In genomic region chr21:37521658-37522057, GRCh38 we compare ENCODE assay signal across 1 cellular context.
TF ChIP-seq lines count a peak whose summit lies in the region.

No MANE protein-coding gene starts in this region.

TF ChIP-seq in H1, 55 proteins besides CTCF, POLR2A, EP300 and RAD21 (continued from another document):
- TF ChIP-seq CHD1 (IDR thresholded peaks at IDR 0.05; ENCODE audit: low read depth, low read length): no peak
- TF ChIP-seq HDAC6 (IDR thresholded peaks at IDR 0.05; ENCODE audit: low read depth, low read length): no peak
- no peak for TF ChIP-seq BCL11A (IDR thresholded peaks at IDR 0.05; ENCODE audit: low read depth in 2 of 2, low read length in 2 of 2)
- TF ChIP-seq POU5F1 (IDR thresholded peaks at IDR 0.05; ENCODE audit: low read depth, low read length): no peak
- no peak for TF ChIP-seq ATF2 (IDR thresholded peaks at IDR 0.05; ENCODE audit: low read length)
- no peak for TF ChIP-seq BRCA1 (IDR thresholded peaks at IDR 0.05; ENCODE audit: low read depth, low read length)
- TF ChIP-seq CHD7 (IDR thresholded peaks at IDR 0.05; ENCODE audit: insufficient replicate concordance, low read length): no peak
- no peak for TF ChIP-seq CREB1 (IDR thresholded peaks at IDR 0.05)
- no peak for TF ChIP-seq TEAD4 (IDR thresholded peaks at IDR 0.05; ENCODE audit: low read depth, low read length)
- TF ChIP-seq KDM5A (IDR thresholded peaks at IDR 0.05; ENCODE audit: low read length): no peak
- no peak for TF ChIP-seq POLR2AphosphoS5 (IDR thresholded peaks at IDR 0.05; ENCODE audit: low read depth, low read length)
- no peak for TF ChIP-seq ATF3 (IDR thresholded peaks at IDR 0.05; ENCODE audit: insufficient read depth, low read depth, low read length)
- TF ChIP-seq USF2 (IDR thresholded peaks at IDR 0.05; ENCODE audit: low read length): no peak
